In the genomic region with DNA sequence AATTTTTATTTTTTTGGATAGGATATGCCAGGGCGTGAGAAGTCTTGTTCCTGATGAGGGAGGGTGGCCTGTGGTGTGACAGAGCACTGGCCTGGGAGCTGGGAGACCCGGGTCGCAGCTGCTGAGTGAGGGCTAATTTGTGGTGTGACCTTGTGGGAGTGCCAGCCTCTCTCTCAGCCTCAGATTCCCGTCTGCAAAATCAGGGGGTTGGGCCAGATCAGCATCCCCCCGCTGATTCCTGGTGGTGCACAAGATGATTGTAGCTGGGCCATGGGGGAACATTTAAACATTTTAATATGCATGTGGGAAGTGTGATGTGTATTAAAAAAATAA, we compare ENCODE assay signal across 23 cellular contexts. TPM values are rescaled to one million over a fixed set of nuclear protein-coding genes. Genes with fewer than 3 reads are reported as not detected.
DNase-seq lines count a peak whose midpoint lies in the region; ATAC-seq and TF ChIP-seq lines count a peak whose summit lies in the region.
"Had no signal": no experiment of that assay in that cellular context is flagged by ENCODE, and none has a peak within 500 bp of the region (broad histone marks: within the 10 kb centered on the region; RNA-seq: fewer than 3 reads in every experiment).

No MANE protein-coding gene starts in this region.

- H3K4me1 ChIP-seq in spleen: peaks cover 32 to 91% (median 72%) of the 10 kb centered on the region in 6 donors
- H3K4me1 ChIP-seq: HAP-1 had no signal

- no peak for ATAC-seq in left ventricle myocardium superior
- no peak for ATAC-seq in HG02884 (IDR thresholded peaks at IDR 0.05; ENCODE audit: unreplicated experiment)
- ATAC-seq in GM21381 (IDR thresholded peaks at IDR 0.05; ENCODE audit: unreplicated experiment): no peak
- ATAC-seq: sciatic nerve had no signal

- TF ChIP-seq CTCF in spleen (IDR thresholded peaks at IDR 0.05 in 8 of 11, conservative IDR thresholded peaks at IDR 0.05 in 3 of 11): no peak

- no peaks in the 10 kb centered on the region for H3K9me3 Mint-ChIP-seq in T-helper 1 cell treated with Interleukin-12 subunit alpha and Interleukin-12 subunit beta and Interleukin-4 antibody, amounts not matched to agents 30 μg/mL and 1 μg/mL, for 36 hours
- H3K9me3 Mint-ChIP-seq: naive B cell, type B pancreatic cell had no signal

- DNase-seq in T-helper 1 cell (no peak), KBM-7 (peak; percentile 63), left ventricle myocardium superior (peak; percentile 6), spleen (peak; percentile 35), SW 1271 (lab: John Stamatoyannopoulos, UW) (no peak)
- DNase-seq: activated CD4-positive, alpha-beta T cell treated with anti-CD3 and anti-CD28 coated beads for 1 hour; cortex of kidney; Karpas-422; naive B cell; NCI-H1048; NCI-H2029; stimulated activated CD4-positive, alpha-beta T cell treated with anti-CD3 and anti-CD28 coated beads, Interleukin-1b, Interleukin-23, amount 100 ng/mL, for 48 hours; stimulated activated naive CD4-positive, alpha-beta T cell; T1000 had no signal

- no peaks in the 10 kb centered on the region for H3K36me3 Mint-ChIP-seq in T-helper 1 cell treated with Interleukin-12 subunit alpha and Interleukin-12 subunit beta and Interleukin-4 antibody, amounts not matched to agents 30 μg/mL and 1 μg/mL, for 36 hours (ENCODE audit: low read depth)
- H3K36me3 Mint-ChIP-seq: naive B cell, type B pancreatic cell had no signal

- 32 to 55% (median 45%) methylated on average over 5 of the region's 5 CpGs for WGBS in spleen, 5 donors

- peaks cover 48% of the 10 kb centered on the region for H3K4me1 Mint-ChIP-seq in T-helper 1 cell treated with Interleukin-12 subunit alpha and Interleukin-12 subunit beta and Interleukin-4 antibody, amounts not matched to agents 30 μg/mL and 1 μg/mL, for 36 hours (ENCODE audit: low read depth)

- TF ChIP-seq POLR2A in spleen (IDR thresholded peaks at IDR 0.05): no peak

- peak overlapping the region in 5 of 8 donors; percentile 67 to 85 (median 78) for H3K27ac ChIP-seq in spleen
- H3K27ac ChIP-seq: 22Rv1 had no signal

- H3K4me3 ChIP-seq in spleen: no peak overlapping the region
- H3K4me3 ChIP-seq: breast epithelium, HAP-1 had no signal

- no peaks in the 10 kb centered on the region for H3K9me3 ChIP-seq in spleen
- H3K9me3 ChIP-seq: breast epithelium, HAP-1 had no signal

- intact Hi-C loops in left ventricle myocardium superior (cut with micrococcal nuclease) (no loop called here), spleen (cut with DNase I; ENCODE audit: low total_unique reads) (no loop called here)

- no peaks in the 10 kb centered on the region for H3K36me3 ChIP-seq in spleen
- H3K36me3 ChIP-seq: breast epithelium, HAP-1 had no signal

- H3K4me3 Mint-ChIP-seq in T-helper 1 cell treated with Interleukin-12 subunit alpha and Interleukin-12 subunit beta and Interleukin-4 antibody, amounts not matched to agents 30 μg/mL and 1 μg/mL, for 36 hours: no peak overlapping the region
- H3K4me3 Mint-ChIP-seq: naive B cell, type B pancreatic cell had no signal

- H3K27me3 ChIP-seq in spleen (replicated peaks in 1 of 7): no peaks in the 10 kb centered on the region
- H3K27me3 ChIP-seq: breast epithelium had no signal

- peaks cover 5% of the 10 kb centered on the region for H3K27me3 Mint-ChIP-seq in T-helper 1 cell treated with Interleukin-12 subunit alpha and Interleukin-12 subunit beta and Interleukin-4 antibody, amounts not matched to agents 30 μg/mL and 1 μg/mL, for 36 hours (ENCODE audit: low read depth)
- H3K27me3 Mint-ChIP-seq: type B pancreatic cell had no signal

- in situ Hi-C loops in KBM-7 (cut with MboI; ENCODE audit: low pct_unique_long_range_greater_than_20kb, low sequenced_read_pairs): no loop called here

- peak overlapping the region; percentile 43 for H3K27ac Mint-ChIP-seq in T-helper 1 cell treated with Interleukin-12 subunit alpha and Interleukin-12 subunit beta and Interleukin-4 antibody, amounts not matched to agents 30 μg/mL and 1 μg/mL, for 36 hours

RNA-seq across cellular contexts. Expression of a gene that starts 14.9 kb away (rescaled TPM):
- total RNA-seq in left ventricle myocardium superior: 8.3 TPM
- total RNA-seq in spleen: 10 to 100 TPM; 23.8 to 68.4 (median 50.0) TPM
- polyA plus RNA-seq in spleen: 10 to 100 TPM; 13.5 to 28.2 (median 14.5) TPM

RNA-seq across cellular contexts. Expression of a gene that starts 49.4 kb away (rescaled TPM):
- not detected for total RNA-seq in left ventricle myocardium superior
- total RNA-seq in spleen: under 1 TPM in 3 of 7 donors, not detected in 4; 0.25 to 0.52 (median 0.34) TPM
- under 1 TPM; 0.15 to 0.36 (median 0.26) TPM for polyA plus RNA-seq in spleen
- total RNA-seq: endothelial cell of umbilical vein had no signal

Comparison
In these comparisons a context has a peak if more than half of its experiments do, and no peak if none do; other contexts are left out.
1. DNase-seq: peak in KBM-7 (single experiment), left ventricle myocardium superior (single experiment) and spleen (single experiment); none in T-helper 1 cell (0 of 5) and SW 1271 (0 of 2).